In the genomic region with DNA sequence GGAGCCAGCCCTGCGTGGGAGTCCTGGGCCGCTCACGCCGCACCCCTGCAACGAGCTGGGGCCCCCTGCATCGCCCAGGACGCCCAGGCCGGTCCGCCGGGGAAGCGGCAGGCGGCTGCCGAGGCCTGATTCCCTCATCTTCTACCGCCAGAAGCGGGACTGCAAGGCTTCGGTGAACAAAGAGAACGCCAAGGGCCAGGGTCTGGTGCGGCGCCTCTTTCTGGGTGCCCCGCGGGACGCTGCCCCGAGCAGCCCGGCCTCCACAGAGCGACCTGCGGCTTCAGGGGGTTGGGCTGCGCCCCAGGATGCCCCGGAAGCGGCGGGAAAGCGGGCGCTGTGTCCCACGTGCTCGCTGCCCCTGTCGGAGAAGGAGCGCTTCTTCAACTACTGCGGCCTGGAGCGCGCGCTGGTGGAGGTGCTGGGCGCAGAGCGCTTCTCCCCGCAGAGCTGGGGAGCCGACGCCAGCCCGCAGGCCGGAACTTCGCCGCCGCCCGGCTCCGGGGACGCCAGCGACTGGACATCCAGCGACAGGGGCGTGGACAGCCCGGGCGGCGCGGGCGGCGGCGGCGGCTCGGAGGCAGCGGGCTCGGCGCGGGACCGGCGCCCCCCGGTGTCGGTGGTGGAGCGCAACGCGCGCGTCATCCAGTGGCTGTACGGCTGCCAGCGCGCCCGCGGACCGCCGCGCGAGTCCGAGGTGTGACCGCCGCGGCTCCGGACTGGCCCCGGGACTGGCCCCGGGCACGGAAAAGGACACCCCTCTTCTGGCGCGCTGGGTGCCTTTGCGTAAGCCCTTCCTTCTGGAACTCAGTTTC, we compare ENCODE assay signal across 1 cellular context.
TF ChIP-seq lines count a peak whose summit lies in the region.

No MANE protein-coding gene starts in this region.

TF ChIP-seq in HepG2, 621 proteins besides CTCF, POLR2A, EP300 and RAD21 (continued from another document):
- TF ChIP-seq PATZ1 (CRISPR knock-in tag; IDR thresholded peaks at IDR 0.05), result no peak
- TF ChIP-seq, protein P1, sequence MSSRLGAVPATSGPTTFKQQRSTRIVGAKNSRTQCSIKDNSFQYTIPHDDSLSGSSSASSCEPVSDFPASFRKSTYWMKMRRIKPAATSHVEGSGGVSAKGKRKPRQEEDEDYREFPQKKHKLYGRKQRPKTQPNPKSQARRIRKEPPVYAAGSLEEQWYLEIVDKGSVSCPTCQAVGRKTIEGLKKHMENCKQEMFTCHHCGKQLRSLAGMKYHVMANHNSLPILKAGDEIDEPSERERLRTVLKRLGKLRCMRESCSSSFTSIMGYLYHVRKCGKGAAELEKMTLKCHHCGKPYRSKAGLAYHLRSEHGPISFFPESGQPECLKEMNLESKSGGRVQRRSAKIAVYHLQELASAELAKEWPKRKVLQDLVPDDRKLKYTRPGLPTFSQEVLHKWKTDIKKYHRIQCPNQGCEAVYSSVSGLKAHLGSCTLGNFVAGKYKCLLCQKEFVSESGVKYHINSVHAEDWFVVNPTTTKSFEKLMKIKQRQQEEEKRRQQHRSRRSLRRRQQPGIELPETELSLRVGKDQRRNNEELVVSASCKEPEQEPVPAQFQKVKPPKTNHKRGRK (CRISPR knock-in tag; IDR thresholded peaks at IDR 0.05), result no peak
- TF ChIP-seq, protein P2, sequence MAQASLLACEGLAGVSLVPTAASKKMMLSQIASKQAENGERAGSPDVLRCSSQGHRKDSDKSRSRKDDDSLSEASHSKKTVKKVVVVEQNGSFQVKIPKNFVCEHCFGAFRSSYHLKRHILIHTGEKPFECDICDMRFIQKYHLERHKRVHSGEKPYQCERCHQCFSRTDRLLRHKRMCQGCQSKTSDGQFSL (CRISPR knock-in tag; IDR thresholded peaks at IDR 0.05), result peak; percentile 37; the same call in 1 of the 2 replicates
- TF ChIP-seq SCMH1 (CRISPR knock-in tag; IDR thresholded peaks at IDR 0.05; ENCODE audit: borderline replicate concordance), result no peak
- TF ChIP-seq ZNF496 (CRISPR knock-in tag; IDR thresholded peaks at IDR 0.05; ENCODE audit: insufficient replicate concordance), result no peak
- TF ChIP-seq FOXA1 (IDR thresholded peaks at IDR 0.05), result no peak
- no peak for TF ChIP-seq FOXA1 (CRISPR knock-in tag; IDR thresholded peaks at IDR 0.05)
- no peak for TF ChIP-seq KMT2A (CRISPR knock-in tag; IDR thresholded peaks at IDR 0.05)
- peak; percentile 88 for TF ChIP-seq UBTF (CRISPR knock-in tag; IDR thresholded peaks at IDR 0.05)
- no peak for TF ChIP-seq SAFB2 (CRISPR knock-in tag; IDR thresholded peaks at IDR 0.05; ENCODE audit: borderline replicate concordance, low read depth)
- no peak for TF ChIP-seq ZBTB21 (CRISPR knock-in tag; IDR thresholded peaks at IDR 0.05)
- TF ChIP-seq ZNF224 (CRISPR knock-in tag; IDR thresholded peaks at IDR 0.05), result no peak
- TF ChIP-seq ZNF749 (CRISPR knock-in tag; IDR thresholded peaks at IDR 0.05; ENCODE audit: borderline replicate concordance), result no peak
- no peak for TF ChIP-seq ATF3 (CRISPR knock-in tag; IDR thresholded peaks at IDR 0.05)
- TF ChIP-seq ZNF746 (CRISPR knock-in tag; IDR thresholded peaks at IDR 0.05), result no peak
- TF ChIP-seq DNMT3B (CRISPR knock-in tag; conservative IDR thresholded peaks at IDR 0.05), result no peak
- TF ChIP-seq LRRFIP1 (CRISPR knock-in tag; conservative IDR thresholded peaks at IDR 0.05), result no peak
- TF ChIP-seq ZNF773 (CRISPR knock-in tag; IDR thresholded peaks at IDR 0.05; ENCODE audit: borderline replicate concordance), result peak; percentile 42; the same call in 1 of the 2 replicates
- no peak for TF ChIP-seq ZFP37 (CRISPR knock-in tag; IDR thresholded peaks at IDR 0.05; ENCODE audit: borderline replicate concordance)
- TF ChIP-seq TMF1 (CRISPR knock-in tag; IDR thresholded peaks at IDR 0.05; ENCODE audit: low read depth), result no peak
- TF ChIP-seq, protein P3, sequence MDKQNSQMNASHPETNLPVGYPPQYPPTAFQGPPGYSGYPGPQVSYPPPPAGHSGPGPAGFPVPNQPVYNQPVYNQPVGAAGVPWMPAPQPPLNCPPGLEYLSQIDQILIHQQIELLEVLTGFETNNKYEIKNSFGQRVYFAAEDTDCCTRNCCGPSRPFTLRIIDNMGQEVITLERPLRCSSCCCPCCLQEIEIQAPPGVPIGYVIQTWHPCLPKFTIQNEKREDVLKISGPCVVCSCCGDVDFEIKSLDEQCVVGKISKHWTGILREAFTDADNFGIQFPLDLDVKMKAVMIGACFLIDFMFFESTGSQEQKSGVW (CRISPR knock-in tag; IDR thresholded peaks at IDR 0.05; ENCODE audit: borderline replicate concordance), result no peak
- TF ChIP-seq, protein P4, sequence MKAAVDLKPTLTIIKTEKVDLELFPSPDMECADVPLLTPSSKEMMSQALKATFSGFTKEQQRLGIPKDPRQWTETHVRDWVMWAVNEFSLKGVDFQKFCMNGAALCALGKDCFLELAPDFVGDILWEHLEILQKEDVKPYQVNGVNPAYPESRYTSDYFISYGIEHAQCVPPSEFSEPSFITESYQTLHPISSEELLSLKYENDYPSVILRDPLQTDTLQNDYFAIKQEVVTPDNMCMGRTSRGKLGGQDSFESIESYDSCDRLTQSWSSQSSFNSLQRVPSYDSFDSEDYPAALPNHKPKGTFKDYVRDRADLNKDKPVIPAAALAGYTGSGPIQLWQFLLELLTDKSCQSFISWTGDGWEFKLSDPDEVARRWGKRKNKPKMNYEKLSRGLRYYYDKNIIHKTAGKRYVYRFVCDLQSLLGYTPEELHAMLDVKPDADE (CRISPR knock-in tag; IDR thresholded peaks at IDR 0.05), result no peak
- TF ChIP-seq PHF5A (CRISPR knock-in tag; IDR thresholded peaks at IDR 0.05; ENCODE audit: low read depth, unreplicated experiment), result no peak
- TF ChIP-seq MXD3 (CRISPR knock-in tag; IDR thresholded peaks at IDR 0.05), result peak; percentile 46; the same call in 1 of the 2 replicates
